8 cellular contexts compared by ENCODE assay signal in the genomic region with DNA sequence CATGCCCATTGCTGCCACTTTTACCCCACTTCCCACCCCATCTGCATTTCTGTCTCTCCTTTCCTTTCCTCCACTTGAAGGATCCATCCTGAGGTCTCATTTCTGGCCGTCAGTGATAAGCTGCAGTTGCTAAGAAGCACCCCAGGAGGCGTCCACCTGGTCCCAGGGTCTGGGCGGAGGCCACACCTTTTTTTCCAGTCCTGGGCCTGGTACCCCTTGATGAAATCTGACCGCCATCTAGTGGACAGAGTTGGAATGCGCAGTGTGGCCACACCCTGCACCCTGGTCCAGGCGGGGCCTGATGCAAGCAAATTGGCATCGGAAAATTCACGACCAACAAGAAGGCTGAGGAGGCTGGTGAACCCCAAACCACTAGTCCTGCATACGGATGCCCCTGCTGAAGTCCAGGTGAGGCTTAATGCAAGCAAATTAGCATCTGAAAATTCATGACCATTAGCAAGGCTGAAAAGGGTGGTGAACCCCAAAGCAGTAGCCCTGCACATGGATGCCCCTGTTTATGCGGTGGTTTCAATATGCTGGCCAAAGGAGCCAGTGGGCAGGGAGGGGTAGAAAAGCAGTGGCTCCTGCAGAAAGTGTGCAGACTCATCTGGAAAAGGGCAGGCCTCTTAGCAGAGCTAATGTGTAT. TPM values are rescaled to one million over a fixed set of nuclear protein-coding genes. Genes with fewer than 3 reads are reported as not detected.
DNase-seq lines count a peak whose midpoint lies in the region; ATAC-seq and TF ChIP-seq lines count a peak whose summit lies in the region.

No MANE protein-coding gene starts in this region.

- POLR2A ChIA-PET in CD8-positive, alpha-beta memory T cell (lab: Charles Lee) = no interaction called here

- no peaks in the 10 kb centered on the region for H3K27me3 ChIP-seq in CD8-positive, alpha-beta memory T cell (ENCODE audit: insufficient read depth, low read length, poor library complexity, severe bottlenecking)

- peak; percentile 89 for TF ChIP-seq CTCF in mesothelial cell of epicardium (IDR thresholded peaks at IDR 0.05; ENCODE audit: unreplicated experiment)

- no peaks in the 10 kb centered on the region for H3K4me1 Mint-ChIP-seq in CD8-positive, alpha-beta memory T cell
- H3K4me1 Mint-ChIP-seq in mesothelial cell of epicardium = no peaks in the 10 kb centered on the region

- DNase-seq in CD8-positive, alpha-beta memory T cell = peak; percentile 28 to 72 (median 41)
- DNase-seq in GM19240 (ENCODE audit: insufficient read length, low spot score) = peak; percentile 73
- peak; percentile 53 for DNase-seq in NCI-H510A (lab: John Stamatoyannopoulos, UW)
- DNase-seq in activated CD4-positive, alpha-beta T cell treated with anti-CD3 and anti-CD28 coated beads, Interleukin-2, amount 50 U/mL, for 4 hours = peak; percentile 60 to 62
- DNase-seq in effector CD8-positive, alpha-beta T cell (lab: John Stamatoyannopoulos, UW) = peak; percentile 23
- DNase-seq in mesothelial cell of epicardium (ENCODE audit: low spot score in 2 of 2, unreplicated experiment in 2 of 2) = peak; percentile 61 to 84
- DNase-seq in stimulated activated CD8-positive, alpha-beta memory T cell treated with anti-CD3 and anti-CD28 coated beads, Interleukin-7, amount 100 ng/mL, for 1 hour (ENCODE audit: low read depth in 2 of 2) = peak; percentile 20 to 35

- H3K27ac Mint-ChIP-seq in CD8-positive, alpha-beta memory T cell = peak overlapping the region in 1 of 8 donors; percentile 43
- H3K27ac Mint-ChIP-seq in mesothelial cell of epicardium = no peak overlapping the region

- H3K36me3 ChIP-seq in CD8-positive, alpha-beta memory T cell (ENCODE audit: insufficient read depth, low read length) = no peaks in the 10 kb centered on the region

- H3K36me3 Mint-ChIP-seq in CD8-positive, alpha-beta memory T cell = peaks cover 0 to 3% (median 2%) of the 10 kb centered on the region in 3 donors
- no peaks in the 10 kb centered on the region for H3K36me3 Mint-ChIP-seq in mesothelial cell of epicardium

- no peak overlapping the region for H3K27ac ChIP-seq in CD8-positive, alpha-beta memory T cell (ENCODE audit: low read depth, low read length)

- no peak overlapping the region for H3K4me3 ChIP-seq in CD8-positive, alpha-beta memory T cell (ENCODE audit: low read length)

- H3K9me3 Mint-ChIP-seq in CD8-positive, alpha-beta memory T cell = no peaks in the 10 kb centered on the region
- H3K9me3 Mint-ChIP-seq in mesothelial cell of epicardium = no peaks in the 10 kb centered on the region

- no peaks in the 10 kb centered on the region for H3K4me1 ChIP-seq in CD8-positive, alpha-beta memory T cell (ENCODE audit: insufficient read depth, low read length)

- peaks cover 0 to 8% of the 10 kb centered on the region in 2 donors for H3K27me3 Mint-ChIP-seq in CD8-positive, alpha-beta memory T cell
- peaks cover 38% of the 10 kb centered on the region for H3K27me3 Mint-ChIP-seq in mesothelial cell of epicardium (ENCODE audit: low read depth)

- peak; percentile 98 for ATAC-seq in HG03280 (IDR thresholded peaks at IDR 0.05; ENCODE audit: unreplicated experiment)

- H3K9me3 ChIP-seq in CD8-positive, alpha-beta memory T cell (ENCODE audit: low read length) = no peaks in the 10 kb centered on the region

- CTCF ChIA-PET in CD8-positive, alpha-beta memory T cell (lab: Charles Lee) = interaction anchor here (1.4 to 4.2 kb wide), 2 partner anchors 13 to 302 kb away, joined by 3 to 24 read pairs; no protein-coding TSS in a partner anchor

- no peak overlapping the region for H3K4me3 Mint-ChIP-seq in CD8-positive, alpha-beta memory T cell
- H3K4me3 Mint-ChIP-seq in mesothelial cell of epicardium = no peak overlapping the region

RNA-seq across cellular contexts. Expression of gene GPAM, which starts 43.3 kb away (rescaled TPM):
- total RNA-seq in CD8-positive, alpha-beta memory T cell = 10 to 100 TPM; 16.4 to 17.2 TPM
- 1.7 TPM for polyA plus RNA-seq in CD8-positive, alpha-beta memory T cell
- total RNA-seq in mesothelial cell of epicardium = 14.4 to 20.0 TPM (median 16.9 TPM) in 3 replicates

Comparison
In these comparisons a context has a peak if more than half of its experiments do, and no peak if none do; other contexts are left out.
1. DNase-seq: peak in every context shown above with its lines; median percentile 73 in GM19240; 72 in mesothelial cell of epicardium; 61 in activated CD4-positive, alpha-beta T cell treated with anti-CD3 and anti-CD28 coated beads, Interleukin-2, amount 50 U/mL, for 4 hours; 53 in NCI-H510A; 41 in CD8-positive, alpha-beta memory T cell; 28 in stimulated activated CD8-positive, alpha-beta memory T cell treated with anti-CD3 and anti-CD28 coated beads, Interleukin-7, amount 100 ng/mL, for 1 hour; 23 in effector CD8-positive, alpha-beta T cell.